6 cellular contexts compared by ENCODE assay signal in the genomic region with DNA sequence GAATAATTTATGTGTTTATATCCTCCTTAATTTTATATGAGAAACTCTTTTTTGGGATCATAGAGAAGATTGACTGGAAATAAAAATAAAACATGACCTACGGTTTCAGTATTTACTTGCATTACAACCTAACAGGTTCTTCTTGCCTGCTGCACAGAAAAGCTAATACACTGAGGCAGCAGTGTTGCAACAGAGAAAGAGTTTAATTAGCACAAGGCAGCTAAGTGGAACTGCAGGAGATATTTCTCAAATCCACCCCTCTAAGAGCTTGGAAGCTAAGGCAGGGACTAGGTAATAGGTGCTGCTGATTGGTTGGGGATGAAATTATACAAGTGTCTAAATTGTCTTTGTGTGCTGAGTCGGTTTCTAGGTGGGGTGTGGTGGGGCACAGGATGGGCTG.
"Had no signal": no experiment of that assay in that cellular context is flagged by ENCODE, and none has a peak within 500 bp of the region (broad histone marks: within the 10 kb centered on the region; RNA-seq: fewer than 3 reads in every experiment).

No MANE protein-coding gene starts in this region.

- H3K4me3 ChIP-seq: K562 had no signal

- H3K9ac ChIP-seq: KMS-11 had no signal

- H3K4me2 ChIP-seq: KMS-11 had no signal

- H3K27ac ChIP-seq: HL-60, KMS-11 had no signal

- DNase-seq: IMR-90, KBM-7, KG1 had no signal
